In genomic region chrX:49155900-49156837, GRCh38 we compare ENCODE assay signal across 6 cellular contexts. TPM values are rescaled to one million over a fixed set of nuclear protein-coding genes. Genes with fewer than 3 reads are reported as not detected.
DNase-seq lines count a peak whose midpoint lies in the region; ATAC-seq and TF ChIP-seq lines count a peak whose summit lies in the region.

No MANE protein-coding gene starts in this region.

- peak overlapping the region; percentile 70 for H3K4me2 ChIP-seq in PC-9

- no peaks in the 10 kb centered on the region for H3K27me3 ChIP-seq in PC-9 (ENCODE audit: insufficient read depth, low read depth)

- CTCF ChIA-PET in PC-9 (lab: Charles Lee), result interaction anchor here (0.6 to 0.9 kb wide), 3 partner anchors 28 to 35 kb away, joined by 3 to 5 read pairs (median 3); partner anchors contain the start of gene GPKOW

- POLR2A ChIA-PET in PC-9 (lab: Charles Lee; ENCODE audit: unreplicated experiment), result no interaction called here

- peak overlapping the region; percentile 66; the same call in 1 of the 2 replicates for H2AFZ ChIP-seq in PC-9

- TSS peak; percentile 70 for BruUV-seq in PC-9 (replicated peaks; lab: Mats Ljungman, UMichigan)

- H3K9me2 ChIP-seq in PC-9 (ENCODE audit: insufficient read depth), result no peaks in the 10 kb centered on the region

- H3K79me2 ChIP-seq in PC-9 (ENCODE audit: low read depth), result no peaks in the 10 kb centered on the region

- H3K36me3 ChIP-seq in PC-9 (ENCODE audit: low read depth), result no peaks in the 10 kb centered on the region

- H3K27ac ChIP-seq in PC-9, result peak overlapping the region; percentile 84

- intact Hi-C loops in PC-9 (cut with micrococcal nuclease; ENCODE audit: unreplicated experiment), result loop anchor here (1.0 kb wide), 1 partner anchor 113 kb away; the partner anchor contains the start of gene TFE3

- H3K4me3 ChIP-seq in PC-9, result peak overlapping the region; percentile 56; the same call in 1 of the 2 replicates

- in situ Hi-C loops in GM13976 (cut with MboI; ENCODE audit: low sequenced_read_pairs, unreplicated experiment), result no loop called here

- H3K9me3 ChIP-seq in PC-9 (ENCODE audit: insufficient read depth, low read depth), result no peaks in the 10 kb centered on the region

- no peaks in the 10 kb centered on the region; the same call in 1 of the 2 replicates for H3F3A ChIP-seq in PC-9 (ENCODE audit: insufficient read depth, low read depth)

- H3K4me1 ChIP-seq in PC-9 (replicated peaks; ENCODE audit: insufficient read depth), result no peaks in the 10 kb centered on the region

- H4K20me1 ChIP-seq in PC-9 (ENCODE audit: insufficient read depth), result no peaks in the 10 kb centered on the region

- DNase-seq in GM13976 (ENCODE audit: low spot score) (peak; percentile 87), PC-9 (peak; percentile 68 to 76), amygdala (lab: John Stamatoyannopoulos, UW) (peak; percentile 25 to 87 (median 71)), left lobe of liver (ENCODE audit: low spot score) (peak; percentile 89)
- peak; percentile 66 to 85 (median 77) for DNase-seq in stimulated activated naive CD4-positive, alpha-beta T cell (lab: John Stamatoyannopoulos, UW)

- ATAC-seq in HG03439 (IDR thresholded peaks at IDR 0.05; ENCODE audit: unreplicated experiment), result peak; percentile 86
- peak; percentile 96 for ATAC-seq in left lobe of liver

- peak; percentile 88 for TF ChIP-seq CTCF in GM13976 (IDR thresholded peaks at IDR 0.05; ENCODE audit: borderline replicate concordance, control extremely low read depth, extremely low read depth, insufficient read depth, missing control alignments)
- TF ChIP-seq CTCF in PC-9 (conservative IDR thresholded peaks at IDR 0.05), result peak; percentile 60

RNA-seq across cellular contexts. Expression of gene MAGIX, which starts 6.4 kb away (rescaled TPM):
- total RNA-seq in PC-9 (2021) (1.8 and 2.0 TPM in 2 replicates), left lobe of liver (27.7 TPM)

RNA-seq across cellular contexts. Expression of gene PLP2, which starts 15.5 kb away (rescaled TPM):
- total RNA-seq in PC-9 (2021) (90.0 and 94.5 TPM in 2 replicates), left lobe of liver (11.7 TPM)

RNA-seq across cellular contexts. Expression of gene PRICKLE3, which starts 30.0 kb away (rescaled TPM):
- total RNA-seq in PC-9 (2021) (13.1 and 13.5 TPM in 2 replicates), left lobe of liver (4.5 TPM)

RNA-seq across cellular contexts. Expression of gene GPKOW, which starts 32.6 kb away (rescaled TPM):
- total RNA-seq in PC-9 (2021) (12.8 and 17.6 TPM in 2 replicates), left lobe of liver (11.5 TPM)

RNA-seq across cellular contexts. Expression of gene SYP, which starts 43.8 kb away (rescaled TPM):
- 0.44 and 0.63 TPM in 2 replicates for total RNA-seq in PC-9 (2021)
- 0.10 TPM for total RNA-seq in left lobe of liver

Comparison
In these comparisons a context has a peak if more than half of its experiments do, and no peak if none do; other contexts are left out.
1. Peak in every context shown above with its lines: DNase-seq, ATAC-seq, H3K4me3 ChIP-seq and H3K27ac ChIP-seq.